ENCODE assay signal across 8 cellular contexts in genomic region chr15:44296625-44297524, GRCh38. TPM values are rescaled to one million over a fixed set of nuclear protein-coding genes. Genes with fewer than 3 reads are reported as not detected.
DNase-seq lines count a peak whose midpoint lies in the region; ATAC-seq and TF ChIP-seq lines count a peak whose summit lies in the region.

No MANE protein-coding gene starts in this region.

- H3K27me3 ChIP-seq in iPS-18a (ENCODE audit: control insufficient read depth, insufficient read depth, low read length) (no peaks in the 10 kb centered on the region), thyroid gland (no peaks in the 10 kb centered on the region)

- TF ChIP-seq POLR2A in thyroid gland (IDR thresholded peaks at IDR 0.05) = peak in 1 of 2 donors; percentile 32

- H3K27me3 Mint-ChIP-seq in activated CD8-positive, alpha-beta T cell treated with anti-CD3 and anti-CD28 coated beads, Interleukin-2, amount 10 ng/mL, durations not matched to agents 7 days and 5 days (ENCODE audit: low read depth) = no peaks in the 10 kb centered on the region

- H3K4me1 ChIP-seq in ES-I3 (ENCODE audit: insufficient read depth, low read length) (peaks cover 15% of the 10 kb centered on the region), iPS-18a (ENCODE audit: control insufficient read depth, low read depth, low read length) (peaks cover 11% of the 10 kb centered on the region), thyroid gland (peaks cover 9 to 27% of the 10 kb centered on the region in 2 donors)

- POLR2A ChIA-PET in activated CD8-positive, alpha-beta T cell treated with anti-CD3 and anti-CD28 coated beads, Interleukin-2, amount 10 ng/mL, durations not matched to agents 7 days and 5 days (lab: Charles Lee) = interaction anchor here (1.1 kb wide), 1 partner anchor 9 kb away, joined by 6 read pairs; no protein-coding TSS in a partner anchor

- H3K27ac Mint-ChIP-seq in activated CD8-positive, alpha-beta T cell treated with anti-CD3 and anti-CD28 coated beads, Interleukin-2, amount 10 ng/mL, durations not matched to agents 7 days and 5 days = peak overlapping the region; percentile 56

- CTCF ChIA-PET in activated CD8-positive, alpha-beta T cell treated with anti-CD3 and anti-CD28 coated beads, Interleukin-2, amount 10 ng/mL, durations not matched to agents 7 days and 5 days (lab: Charles Lee) = interaction anchor here (1.1 kb wide), 1 partner anchor 10 kb away, joined by 3 read pairs; no protein-coding TSS in a partner anchor

- ATAC-seq in activated CD8-positive, alpha-beta T cell treated with anti-CD3 and anti-CD28 coated beads, Interleukin-2, amount 10 ng/mL, durations not matched to agents 7 days and 5 days = no peak
- ATAC-seq in GM21515 (IDR thresholded peaks at IDR 0.05; ENCODE audit: unreplicated experiment) = no peak

- 81 to 82% methylated on average over 3 of the region's 3 CpGs for WGBS in thyroid gland, 2 donors

- H3K36me3 ChIP-seq in ES-I3 (ENCODE audit: insufficient read depth, low read length) (no peaks in the 10 kb centered on the region), iPS-18a (ENCODE audit: control insufficient read depth, low read depth, low read length) (no peaks in the 10 kb centered on the region), thyroid gland (no peaks in the 10 kb centered on the region)

- H3K36me3 Mint-ChIP-seq in activated CD8-positive, alpha-beta T cell treated with anti-CD3 and anti-CD28 coated beads, Interleukin-2, amount 10 ng/mL, durations not matched to agents 7 days and 5 days (ENCODE audit: low read depth) = peaks cover 18% of the 10 kb centered on the region

- H3K9ac ChIP-seq in ES-I3 (ENCODE audit: low read depth, low read length) (peak overlapping the region; percentile 25; the same call in 1 of the 2 replicates), iPS-18a (ENCODE audit: low read length) (peak overlapping the region; percentile 1)

- no peak for TF ChIP-seq CTCF in thyroid gland (IDR thresholded peaks at IDR 0.05)
- TF ChIP-seq CTCF in GM13977 (IDR thresholded peaks at IDR 0.05; ENCODE audit: extremely low read depth, insufficient read depth, missing control alignments) = no peak

- intact Hi-C loops in thyroid gland (cut with DNase I) = no loop called here

- H3K4me3 Mint-ChIP-seq in activated CD8-positive, alpha-beta T cell treated with anti-CD3 and anti-CD28 coated beads, Interleukin-2, amount 10 ng/mL, durations not matched to agents 7 days and 5 days = no peak overlapping the region

- in situ Hi-C loops in GM13977 (cut with MboI; ENCODE audit: low pct_unique_long_range_greater_than_20kb, low sequenced_read_pairs, unreplicated experiment) = no loop called here

- DNase-seq in M059J (ENCODE audit: low read depth) (peak; percentile 74), thyroid gland (peak in 1 of 2 donors; percentile 15), GM13977 (ENCODE audit: low spot score) (no peak)
- no peak for DNase-seq in activated CD8-positive, alpha-beta T cell treated with anti-CD3 and anti-CD28 coated beads, Interleukin-2, amount 10 ng/mL, durations not matched to agents 7 days and 5 days
- DNase-seq in stimulated activated CD4-positive, alpha-beta T cell treated with anti-CD3 and anti-CD28 coated beads, Interleukin-4, amount 100 ng/mL, for 1 hour = no peak

- no peaks in the 10 kb centered on the region for H3K9me3 Mint-ChIP-seq in activated CD8-positive, alpha-beta T cell treated with anti-CD3 and anti-CD28 coated beads, Interleukin-2, amount 10 ng/mL, durations not matched to agents 7 days and 5 days (ENCODE audit: insufficient read depth)

- H3K9me3 ChIP-seq in ES-I3 (ENCODE audit: control insufficient read depth, insufficient read depth, low read length) (no peaks in the 10 kb centered on the region; the same call in 1 of the 2 replicates), iPS-18a (ENCODE audit: control insufficient read depth, low read depth, low read length) (no peaks in the 10 kb centered on the region), thyroid gland (no peaks in the 10 kb centered on the region)

- peaks cover 20% of the 10 kb centered on the region for H3K4me1 Mint-ChIP-seq in activated CD8-positive, alpha-beta T cell treated with anti-CD3 and anti-CD28 coated beads, Interleukin-2, amount 10 ng/mL, durations not matched to agents 7 days and 5 days (ENCODE audit: low read depth)

- peak overlapping the region; percentile 60 for H3K27ac ChIP-seq in iPS-18a (ENCODE audit: low read length)
- peak overlapping the region; percentile 17 to 50 (median 43) for H3K27ac ChIP-seq in thyroid gland

- no peak overlapping the region for H3K4me3 ChIP-seq in iPS-18a (ENCODE audit: low read length)
- no peak overlapping the region for H3K4me3 ChIP-seq in thyroid gland (replicated peaks in 1 of 3)

RNA-seq across cellular contexts. Expression of gene GOLM2, which starts 8.4 kb away (rescaled TPM):
- total RNA-seq in M059J (2014; rRNA removed; shearing (Covaris generic)) = 78.4 and 98.4 TPM in 2 replicates
- 10 to 100 TPM; 39.8 to 47.0 TPM for total RNA-seq in activated CD8-positive, alpha-beta T cell treated with anti-CD3 and anti-CD28 coated beads, Interleukin-2, amount 10 ng/mL, durations not matched to agents 7 days and 5 days
- 100 to 1,000 TPM; 156 to 185 (median 165) TPM for total RNA-seq in thyroid gland
